1 cellular context compared by ENCODE assay signal in the genomic region with DNA sequence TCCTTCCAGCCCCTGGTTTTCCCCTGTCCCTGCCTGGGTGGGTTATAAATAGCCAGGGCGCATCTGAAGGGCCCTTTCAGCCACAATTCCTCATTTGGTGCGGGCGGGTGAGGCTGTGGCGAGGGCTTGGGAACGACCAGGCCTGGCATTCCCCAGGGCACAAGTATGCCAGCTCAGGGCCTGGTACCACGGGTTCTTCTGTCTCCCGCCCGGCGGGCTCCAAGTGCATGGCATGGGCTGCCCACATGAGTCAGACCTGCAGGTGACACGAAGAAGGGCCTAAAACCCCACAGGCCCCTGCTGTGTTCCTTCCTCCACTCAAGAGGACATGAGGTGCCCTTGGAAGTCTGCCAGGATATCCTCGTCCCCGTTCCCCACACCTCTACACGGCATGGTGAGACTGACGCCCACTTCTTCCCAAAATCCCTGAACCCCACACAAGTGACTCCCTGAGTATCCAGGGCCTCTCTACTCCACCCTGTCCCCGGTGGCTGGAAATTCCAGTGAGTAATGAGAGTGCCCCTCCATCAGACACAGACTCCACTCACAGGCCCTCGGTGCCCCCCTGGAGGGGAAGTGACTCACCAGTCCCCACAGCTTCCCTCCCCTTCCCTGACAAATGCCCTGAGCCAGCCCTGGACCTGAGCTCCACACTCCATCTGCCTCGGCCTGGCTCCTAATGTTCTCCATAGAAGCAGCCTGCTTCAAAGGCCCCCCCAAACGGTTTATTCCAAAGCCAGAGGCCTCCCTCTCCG.
A peak's percentile ranks its signal among the peaks of the same experiment; 100 is the strongest.
TF ChIP-seq lines count a peak whose summit lies in the region.

No MANE protein-coding gene starts in this region.

TF ChIP-seq in HepG2, 621 proteins besides CTCF, POLR2A, EP300 and RAD21 (continued from another document and continues in another):
- TF ChIP-seq PBX3 (CRISPR knock-in tag; IDR thresholded peaks at IDR 0.05; ENCODE audit: borderline replicate concordance) (no peak), ZNF788 (CRISPR knock-in tag; IDR thresholded peaks at IDR 0.05; ENCODE audit: borderline replicate concordance) (no peak), JARID2 (CRISPR knock-in tag; IDR thresholded peaks at IDR 0.05; ENCODE audit: insufficient replicate concordance) (no peak), XRCC5 (optimal IDR thresholded peaks at IDR 0.05; ENCODE audit: low read length) (peak; percentile 75), HOMEZ (CRISPR knock-in tag; IDR thresholded peaks at IDR 0.05; ENCODE audit: low read depth) (no peak; the same call in 1 of the 2 replicates), ZNF451 (CRISPR knock-in tag; IDR thresholded peaks at IDR 0.05) (no peak), ZBTB7B (CRISPR knock-in tag; IDR thresholded peaks at IDR 0.05) (peak; percentile 64; the same call in 1 of the 2 replicates), RXRA (CRISPR knock-in tag; IDR thresholded peaks at IDR 0.05) (no peak; the same call in 1 of the 2 replicates), HNF4A (CRISPR knock-in tag; IDR thresholded peaks at IDR 0.05) (no peak), ZNF678 (CRISPR knock-in tag; IDR thresholded peaks at IDR 0.05) (no peak), ZNF557 (CRISPR knock-in tag; IDR thresholded peaks at IDR 0.05) (no peak), MAX (IDR thresholded peaks at IDR 0.05) (0 out of 2 replicates have a peak, but pooled peaks have one; percentile 14), ZMYM3 (CRISPR knock-in tag; IDR thresholded peaks at IDR 0.05) (no peak), ZFP36L1 (CRISPR knock-in tag; IDR thresholded peaks at IDR 0.05) (no peak), SMC3 (IDR thresholded peaks at IDR 0.05; ENCODE audit: low read length) (no peak), NFKB2 (CRISPR knock-in tag; IDR thresholded peaks at IDR 0.05; ENCODE audit: borderline replicate concordance) (no peak), ZNF564 (CRISPR knock-in tag; IDR thresholded peaks at IDR 0.05) (no peak), ELF3 (CRISPR knock-in tag; IDR thresholded peaks at IDR 0.05) (0 out of 2 replicates have a peak, but pooled peaks have one; percentile 10), RXRB (CRISPR knock-in tag; IDR thresholded peaks at IDR 0.05; ENCODE audit: borderline replicate concordance) (peak; percentile 51; the same call in 1 of the 2 replicates), SOX13 (IDR thresholded peaks at IDR 0.05) (no peak), SOX13 (CRISPR knock-in tag; conservative IDR thresholded peaks at IDR 0.05 in 1 of 2, IDR thresholded peaks at IDR 0.05 in 1 of 2) (no peak), CHD4 (IDR thresholded peaks at IDR 0.05; ENCODE audit: borderline replicate concordance, low read length) (no peak), JUNB (CRISPR knock-in tag; IDR thresholded peaks at IDR 0.05; ENCODE audit: borderline replicate concordance) (0 out of 2 replicates have a peak, but pooled peaks have one; percentile 34), ZNF713 (CRISPR knock-in tag; IDR thresholded peaks at IDR 0.05) (no peak), CENPT (CRISPR knock-in tag; IDR thresholded peaks at IDR 0.05; ENCODE audit: low read depth) (no peak), THYN1 (CRISPR knock-in tag; IDR thresholded peaks at IDR 0.05; ENCODE audit: borderline replicate concordance, low read depth) (no peak), ZBTB44 (CRISPR knock-in tag; IDR thresholded peaks at IDR 0.05) (no peak), PHF8 (CRISPR knock-in tag; IDR thresholded peaks at IDR 0.05) (no peak), ZNF83 (CRISPR knock-in tag; IDR thresholded peaks at IDR 0.05; ENCODE audit: borderline replicate concordance) (no peak), ZSCAN22 (CRISPR knock-in tag; IDR thresholded peaks at IDR 0.05) (0 out of 2 replicates have a peak, but pooled peaks have one; percentile 51), RAD51 (IDR thresholded peaks at IDR 0.05; ENCODE audit: borderline replicate concordance) (no peak)
- TF ChIP-seq, protein P1, sequence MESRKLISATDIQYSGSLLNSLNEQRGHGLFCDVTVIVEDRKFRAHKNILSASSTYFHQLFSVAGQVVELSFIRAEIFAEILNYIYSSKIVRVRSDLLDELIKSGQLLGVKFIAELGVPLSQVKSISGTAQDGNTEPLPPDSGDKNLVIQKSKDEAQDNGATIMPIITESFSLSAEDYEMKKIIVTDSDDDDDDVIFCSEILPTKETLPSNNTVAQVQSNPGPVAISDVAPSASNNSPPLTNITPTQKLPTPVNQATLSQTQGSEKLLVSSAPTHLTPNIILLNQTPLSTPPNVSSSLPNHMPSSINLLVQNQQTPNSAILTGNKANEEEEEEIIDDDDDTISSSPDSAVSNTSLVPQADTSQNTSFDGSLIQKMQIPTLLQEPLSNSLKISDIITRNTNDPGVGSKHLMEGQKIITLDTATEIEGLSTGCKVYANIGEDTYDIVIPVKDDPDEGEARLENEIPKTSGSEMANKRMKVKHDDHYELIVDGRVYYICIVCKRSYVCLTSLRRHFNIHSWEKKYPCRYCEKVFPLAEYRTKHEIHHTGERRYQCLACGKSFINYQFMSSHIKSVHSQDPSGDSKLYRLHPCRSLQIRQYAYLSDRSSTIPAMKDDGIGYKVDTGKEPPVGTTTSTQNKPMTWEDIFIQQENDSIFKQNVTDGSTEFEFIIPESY (CRISPR knock-in tag; IDR thresholded peaks at IDR 0.05): no peak
- TF ChIP-seq, protein P2, sequence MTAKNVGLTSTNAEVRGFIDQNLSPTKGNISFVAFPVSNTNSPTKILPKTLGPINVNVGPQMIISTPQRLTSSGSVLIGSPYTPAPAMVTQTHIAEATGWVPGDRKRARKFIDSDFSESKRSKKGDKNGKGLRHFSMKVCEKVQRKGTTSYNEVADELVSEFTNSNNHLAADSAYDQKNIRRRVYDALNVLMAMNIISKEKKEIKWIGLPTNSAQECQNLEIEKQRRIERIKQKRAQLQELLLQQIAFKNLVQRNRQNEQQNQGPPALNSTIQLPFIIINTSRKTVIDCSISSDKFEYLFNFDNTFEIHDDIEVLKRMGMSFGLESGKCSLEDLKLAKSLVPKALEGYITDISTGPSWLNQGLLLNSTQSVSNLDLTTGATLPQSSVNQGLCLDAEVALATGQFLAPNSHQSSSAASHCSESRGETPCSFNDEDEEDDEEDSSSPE (CRISPR knock-in tag; IDR thresholded peaks at IDR 0.05): no peak
- TF ChIP-seq, protein P3, sequence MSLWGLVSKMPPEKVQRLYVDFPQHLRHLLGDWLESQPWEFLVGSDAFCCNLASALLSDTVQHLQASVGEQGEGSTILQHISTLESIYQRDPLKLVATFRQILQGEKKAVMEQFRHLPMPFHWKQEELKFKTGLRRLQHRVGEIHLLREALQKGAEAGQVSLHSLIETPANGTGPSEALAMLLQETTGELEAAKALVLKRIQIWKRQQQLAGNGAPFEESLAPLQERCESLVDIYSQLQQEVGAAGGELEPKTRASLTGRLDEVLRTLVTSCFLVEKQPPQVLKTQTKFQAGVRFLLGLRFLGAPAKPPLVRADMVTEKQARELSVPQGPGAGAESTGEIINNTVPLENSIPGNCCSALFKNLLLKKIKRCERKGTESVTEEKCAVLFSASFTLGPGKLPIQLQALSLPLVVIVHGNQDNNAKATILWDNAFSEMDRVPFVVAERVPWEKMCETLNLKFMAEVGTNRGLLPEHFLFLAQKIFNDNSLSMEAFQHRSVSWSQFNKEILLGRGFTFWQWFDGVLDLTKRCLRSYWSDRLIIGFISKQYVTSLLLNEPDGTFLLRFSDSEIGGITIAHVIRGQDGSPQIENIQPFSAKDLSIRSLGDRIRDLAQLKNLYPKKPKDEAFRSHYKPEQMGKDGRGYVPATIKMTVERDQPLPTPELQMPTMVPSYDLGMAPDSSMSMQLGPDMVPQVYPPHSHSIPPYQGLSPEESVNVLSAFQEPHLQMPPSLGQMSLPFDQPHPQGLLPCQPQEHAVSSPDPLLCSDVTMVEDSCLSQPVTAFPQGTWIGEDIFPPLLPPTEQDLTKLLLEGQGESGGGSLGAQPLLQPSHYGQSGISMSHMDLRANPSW (CRISPR knock-in tag; IDR thresholded peaks at IDR 0.05; ENCODE audit: borderline replicate concordance): no peak
- TF ChIP-seq, protein P4, sequence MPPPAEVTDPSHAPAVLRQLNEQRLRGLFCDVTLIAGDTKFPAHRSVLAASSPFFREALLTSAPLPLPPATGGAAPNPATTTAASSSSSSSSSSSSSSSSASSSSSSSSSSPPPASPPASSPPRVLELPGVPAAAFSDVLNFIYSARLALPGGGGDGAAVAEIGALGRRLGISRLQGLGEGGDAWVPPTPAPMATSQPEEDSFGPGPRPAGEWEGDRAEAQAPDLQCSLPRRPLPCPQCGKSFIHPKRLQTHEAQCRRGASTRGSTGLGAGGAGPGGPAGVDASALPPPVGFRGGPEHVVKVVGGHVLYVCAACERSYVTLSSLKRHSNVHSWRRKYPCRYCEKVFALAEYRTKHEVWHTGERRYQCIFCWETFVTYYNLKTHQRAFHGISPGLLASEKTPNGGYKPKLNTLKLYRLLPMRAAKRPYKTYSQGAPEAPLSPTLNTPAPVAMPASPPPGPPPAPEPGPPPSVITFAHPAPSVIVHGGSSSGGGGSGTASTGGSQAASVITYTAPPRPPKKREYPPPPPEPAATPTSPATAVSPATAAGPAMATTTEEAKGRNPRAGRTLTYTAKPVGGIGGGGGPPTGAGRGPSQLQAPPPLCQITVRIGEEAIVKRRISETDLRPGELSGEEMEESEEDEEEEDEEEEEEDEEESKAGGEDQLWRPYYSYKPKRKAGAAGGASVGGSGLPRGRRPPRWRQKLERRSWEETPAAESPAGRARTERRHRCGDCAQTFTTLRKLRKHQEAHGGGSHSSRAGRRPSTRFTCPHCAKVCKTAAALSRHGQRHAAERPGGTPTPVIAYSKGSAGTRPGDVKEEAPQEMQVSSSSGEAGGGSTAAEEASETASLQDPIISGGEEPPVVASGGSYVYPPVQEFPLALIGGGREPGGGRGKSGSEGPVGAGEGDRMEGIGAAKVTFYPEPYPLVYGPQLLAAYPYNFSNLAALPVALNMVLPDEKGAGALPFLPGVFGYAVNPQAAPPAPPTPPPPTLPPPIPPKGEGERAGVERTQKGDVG (CRISPR knock-in tag; IDR thresholded peaks at IDR 0.05; ENCODE audit: borderline replicate concordance): no peak
- TF ChIP-seq, protein P5, sequence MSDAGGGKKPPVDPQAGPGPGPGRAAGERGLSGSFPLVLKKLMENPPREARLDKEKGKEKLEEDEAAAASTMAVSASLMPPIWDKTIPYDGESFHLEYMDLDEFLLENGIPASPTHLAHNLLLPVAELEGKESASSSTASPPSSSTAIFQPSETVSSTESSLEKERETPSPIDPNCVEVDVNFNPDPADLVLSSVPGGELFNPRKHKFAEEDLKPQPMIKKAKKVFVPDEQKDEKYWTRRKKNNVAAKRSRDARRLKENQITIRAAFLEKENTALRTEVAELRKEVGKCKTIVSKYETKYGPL (CRISPR knock-in tag; IDR thresholded peaks at IDR 0.05): no peak
- TF ChIP-seq, protein P6, sequence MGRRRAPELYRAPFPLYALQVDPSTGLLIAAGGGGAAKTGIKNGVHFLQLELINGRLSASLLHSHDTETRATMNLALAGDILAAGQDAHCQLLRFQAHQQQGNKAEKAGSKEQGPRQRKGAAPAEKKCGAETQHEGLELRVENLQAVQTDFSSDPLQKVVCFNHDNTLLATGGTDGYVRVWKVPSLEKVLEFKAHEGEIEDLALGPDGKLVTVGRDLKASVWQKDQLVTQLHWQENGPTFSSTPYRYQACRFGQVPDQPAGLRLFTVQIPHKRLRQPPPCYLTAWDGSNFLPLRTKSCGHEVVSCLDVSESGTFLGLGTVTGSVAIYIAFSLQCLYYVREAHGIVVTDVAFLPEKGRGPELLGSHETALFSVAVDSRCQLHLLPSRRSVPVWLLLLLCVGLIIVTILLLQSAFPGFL (CRISPR knock-in tag; IDR thresholded peaks at IDR 0.05): no peak
